ENCODE assay signal across 1 cellular context in genomic region chr12:113221181-113221996, GRCh38.
TF ChIP-seq lines count a peak whose summit lies in the region.

Gene TPCN1, plus strand, starts transcription at chr12:113221464. Its CDS starts 5,389 bp downstream, at chr12:113226853.

TF ChIP-seq in HEK293, 187 proteins besides CTCF, POLR2A, EP300 and RAD21 (continued from another document and continues in another):
- peak; percentile 16; the same call in 1 of the 2 replicates for TF ChIP-seq GLIS1 (tag by site-specific recombination; IDR thresholded peaks at IDR 0.05)
- no peak for TF ChIP-seq ZNF521 (tag by site-specific recombination; IDR thresholded peaks at IDR 0.05)
- TF ChIP-seq ZNF777 (tag by site-specific recombination; IDR thresholded peaks at IDR 0.05; ENCODE audit: borderline replicate concordance), result no peak
- peak; percentile 40; the same call in 1 of the 2 replicates for TF ChIP-seq ZNF391 (tag by site-specific recombination; IDR thresholded peaks at IDR 0.05; ENCODE audit: borderline replicate concordance, low read depth)
- TF ChIP-seq ZNF561 (tag by site-specific recombination; IDR thresholded peaks at IDR 0.05; ENCODE audit: borderline replicate concordance), result peak; percentile 57; the same call in 1 of the 2 replicates
- TF ChIP-seq ZNF596 (tag by site-specific recombination; IDR thresholded peaks at IDR 0.05), result no peak
- TF ChIP-seq ZNF311 (tag by site-specific recombination; IDR thresholded peaks at IDR 0.05; ENCODE audit: borderline replicate concordance), result no peak
- TF ChIP-seq ZNF155 (tag by site-specific recombination; IDR thresholded peaks at IDR 0.05), result no peak
- TF ChIP-seq ZNF692 (tag by site-specific recombination; IDR thresholded peaks at IDR 0.05), result 0 out of 2 replicates have a peak, but pooled peaks have one; percentile 39
- TF ChIP-seq ZNF544 (tag by site-specific recombination; IDR thresholded peaks at IDR 0.05), result no peak
- peak; percentile 44; the same call in 1 of the 2 replicates for TF ChIP-seq ZFHX2 (tag by site-specific recombination; conservative IDR thresholded peaks at IDR 0.05)
- TF ChIP-seq GFI1B (tag by site-specific recombination; IDR thresholded peaks at IDR 0.05), result no peak
- TF ChIP-seq ZNF221 (tag by site-specific recombination; IDR thresholded peaks at IDR 0.05; ENCODE audit: borderline replicate concordance), result no peak
- no peak for TF ChIP-seq ZNF280D (tag by site-specific recombination; IDR thresholded peaks at IDR 0.05)
- TF ChIP-seq BCL6B (tag by site-specific recombination; IDR thresholded peaks at IDR 0.05), result no peak
- no peak for TF ChIP-seq ZNF239 (tag by site-specific recombination; IDR thresholded peaks at IDR 0.05)
- peak; percentile 71 for TF ChIP-seq ZNF660 (tag by site-specific recombination; IDR thresholded peaks at IDR 0.05)
- 0 out of 2 replicates have a peak, but pooled peaks have one; percentile 20 for TF ChIP-seq ZNF76 (tag by site-specific recombination; IDR thresholded peaks at IDR 0.05; ENCODE audit: borderline replicate concordance, low read depth)
- TF ChIP-seq TSHZ1 (tag by site-specific recombination; IDR thresholded peaks at IDR 0.05; ENCODE audit: borderline replicate concordance), result no peak
- no peak for TF ChIP-seq ZBTB6 (tag by site-specific recombination; IDR thresholded peaks at IDR 0.05)
- no peak for TF ChIP-seq ZNF266 (tag by site-specific recombination; IDR thresholded peaks at IDR 0.05; ENCODE audit: low read depth)
- no peak for TF ChIP-seq ZNF132 (tag by site-specific recombination; IDR thresholded peaks at IDR 0.05; ENCODE audit: borderline replicate concordance)
- TF ChIP-seq PATZ1 (tag by site-specific recombination; IDR thresholded peaks at IDR 0.05), result peak; percentile 64
- TF ChIP-seq ZNF362 (tag by site-specific recombination; IDR thresholded peaks at IDR 0.05), result no peak
- TF ChIP-seq ZNF37A (tag by site-specific recombination; IDR thresholded peaks at IDR 0.05), result no peak
- TF ChIP-seq ZXDB (tag by site-specific recombination; IDR thresholded peaks at IDR 0.05), result peak; percentile 74
- no peak for TF ChIP-seq ZBTB11 (tag by site-specific recombination; conservative IDR thresholded peaks at IDR 0.05; ENCODE audit: low read depth)
- no peak for TF ChIP-seq SCRT2 (tag by site-specific recombination; IDR thresholded peaks at IDR 0.05)
- TF ChIP-seq ZBTB8A (tag by site-specific recombination; IDR thresholded peaks at IDR 0.05), result no peak
- peak; percentile 72 for TF ChIP-seq ZNF341 (tag by site-specific recombination; IDR thresholded peaks at IDR 0.05; ENCODE audit: low read depth)
- TF ChIP-seq KLF16 (tag by site-specific recombination; IDR thresholded peaks at IDR 0.05), result 0 out of 2 replicates have a peak, but pooled peaks have one; percentile 20
- no peak for TF ChIP-seq ZNF16 (tag by site-specific recombination; IDR thresholded peaks at IDR 0.05; ENCODE audit: low read depth)
- TF ChIP-seq ZNF513 (tag by site-specific recombination; IDR thresholded peaks at IDR 0.05), result no peak; the same call in 1 of the 2 replicates
- 0 out of 2 replicates have a peak, but pooled peaks have one; percentile 43 for TF ChIP-seq KLF17 (tag by site-specific recombination; IDR thresholded peaks at IDR 0.05)
- TF ChIP-seq SCRT1 (tag by site-specific recombination; IDR thresholded peaks at IDR 0.05; ENCODE audit: borderline replicate concordance), result no peak
- TF ChIP-seq ZEB2 (tag by site-specific recombination; IDR thresholded peaks at IDR 0.05), result no peak
